ENCODE assay signal across 9 cellular contexts in genomic region chr3:133943639-133944131, GRCh38. TPM values are rescaled to one million over a fixed set of nuclear protein-coding genes. Genes with fewer than 3 reads are reported as not detected.
DNase-seq lines count a peak whose midpoint lies in the region; ATAC-seq and TF ChIP-seq lines count a peak whose summit lies in the region.
"Had no signal": no experiment of that assay in that cellular context is flagged by ENCODE, and none has a peak within 500 bp of the region (broad histone marks: within the 10 kb centered on the region; RNA-seq: fewer than 3 reads in every experiment).

No MANE protein-coding gene starts in this region.

- no peak for TF ChIP-seq CTCF in fibroblast of villous mesenchyme (IDR thresholded peaks at IDR 0.05; ENCODE audit: insufficient read depth, low read depth, low read length)

- DNase-seq in HK-2 (ENCODE audit: unreplicated experiment) (peak; percentile 70), SW480 (ENCODE audit: low spot score) (peak; percentile 74), fibroblast of villous mesenchyme (ENCODE audit: low read depth) (peak; percentile 88), stromal cell of bone marrow (ENCODE audit: low read depth) (peak; percentile 35), HuH-7 (ENCODE audit: low spot score) (no peak), T-helper 2 cell (no peak), NCI-H446 treated with DMSO at 0.1 percent for 48 hours (lab: John Stamatoyannopoulos, UW) (no peak)
- DNase-seq: activated naive CD4-positive, alpha-beta T cell treated with anti-CD3 and anti-CD28 coated beads for 36 hours had no signal

- no peak overlapping the region for H3K4me3 ChIP-seq in fibroblast of villous mesenchyme (ENCODE audit: low read depth, low read length)

- no peak for ATAC-seq in HG03354 (IDR thresholded peaks at IDR 0.05; ENCODE audit: poor library complexity, severe bottlenecking, unreplicated experiment)

RNA-seq across cellular contexts. Expression of gene RAB6B, which starts 48.0 kb away (rescaled TPM):
- total RNA-seq in fibroblast of villous mesenchyme: 0.32 and 0.86 TPM in 2 replicates
- total RNA-seq: activated naive CD4-positive, alpha-beta T cell treated with anti-CD3 and anti-CD28 coated beads for 36 hours had no signal

Comparison
In these comparisons a context has a peak if more than half of its experiments do, and no peak if none do; other contexts are left out.
1. DNase-seq: peak in HK-2 (single experiment), SW480 (single experiment), fibroblast of villous mesenchyme (single experiment) and stromal cell of bone marrow (single experiment); none in HuH-7 (single experiment), T-helper 2 cell (0 of 5) and NCI-H446 treated with DMSO at 0.1 percent for 48 hours (single experiment).